ENCODE assay signal across 27 cellular contexts in the genomic region with DNA sequence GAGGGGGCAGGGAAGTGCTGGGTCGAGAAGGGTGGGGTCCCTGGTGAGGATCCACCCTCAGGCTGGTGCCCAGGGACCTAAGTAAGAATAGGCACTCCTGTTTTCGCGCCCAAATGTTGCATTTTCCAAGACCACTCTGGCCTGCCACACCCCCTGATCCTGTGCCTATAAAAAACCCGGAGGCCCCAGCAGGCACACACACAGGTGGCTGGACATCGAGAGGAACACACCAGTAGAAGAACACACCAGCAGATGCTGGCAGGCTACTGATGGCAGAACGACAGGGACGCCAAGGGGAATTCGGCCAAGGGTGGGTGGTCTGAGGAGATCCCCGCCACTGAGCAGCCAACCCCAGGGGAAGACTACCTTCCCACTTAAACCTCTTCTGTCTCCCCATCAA.
A peak's percentile ranks its signal among the peaks of the same experiment; 100 is the strongest.
DNase-seq lines count a peak whose midpoint lies in the region; ATAC-seq, FAIRE-seq and TF ChIP-seq lines count a peak whose summit lies in the region.
"Had no signal": no experiment of that assay in that cellular context is flagged by ENCODE, and none has a peak within 500 bp of the region (broad histone marks: within the 10 kb centered on the region; RNA-seq: fewer than 3 reads in every experiment).

No MANE protein-coding gene starts in this region.

- H3K4me1 ChIP-seq in kidney (ENCODE audit: control insufficient read depth in 1 of 2, insufficient read depth in 1 of 2, low read depth in 1 of 2, low read length in 2 of 2) (no peaks in the 10 kb centered on the region), ovary (ENCODE audit: insufficient read depth) (no peaks in the 10 kb centered on the region)
- H3K4me1 ChIP-seq: prostate gland, SJSA1, transverse colon had no signal

- ATAC-seq in GM18907 (IDR thresholded peaks at IDR 0.05; ENCODE audit: unreplicated experiment) = no peak
- ATAC-seq: CD8-positive, alpha-beta T cell; GM12878 had no signal

- TF ChIP-seq CTCF in kidney (IDR thresholded peaks at IDR 0.05; ENCODE audit: borderline replicate concordance, extremely low read depth, insufficient read depth) (no peak), ovary (IDR thresholded peaks at IDR 0.05) (no peak)

- TF ChIP-seq POLR2A in ovary (IDR thresholded peaks at IDR 0.05) = no peak

- intact Hi-C loops in kidney (cut with DNase I) (no loop called here), ovary (cut with DNase I) (no loop called here)

- DNase-seq in DMS53 (lab: John Stamatoyannopoulos, UW) (peak; percentile 74), NCI-H2029 (lab: John Stamatoyannopoulos, UW) (peak; percentile 73), RPMI8226 (peak; percentile 37), kidney (peak; percentile 36), HK-2 (ENCODE audit: unreplicated experiment) (no peak), ovary (no peak), A172 (ENCODE audit: low spot score) (no peak)
- DNase-seq: ACHN; activated CD4-positive, alpha-beta T cell treated with anti-CD3 and anti-CD28 coated beads for 48 hours; activated CD8-positive, alpha-beta memory T cell treated with anti-CD3 and anti-CD28 coated beads for 24 hours; activated T-cell treated with anti-CD3 and anti-CD28 coated beads for 4 hours; CD8-positive, alpha-beta T cell; IMR-90; NCI-H1092; NCI-H187; stimulated activated CD4-positive, alpha-beta T cell treated with anti-CD3 and anti-CD28 coated beads, Interleukin-4, amount 100 ng/mL, for 24 hours; T1000; transverse colon; WERI-Rb-1 had no signal

- H3K4me3 ChIP-seq in kidney (ENCODE audit: low read length in 2 of 2) (no peak overlapping the region), ovary (no peak overlapping the region)
- H3K4me3 ChIP-seq: GM12878, prostate gland, SJSA1, transverse colon had no signal

- 77 to 87% (median 81%) methylated on average over 9 of the region's 9 CpGs for WGBS in ovary, 3 donors

- no peak overlapping the region for H3K9ac ChIP-seq in kidney (ENCODE audit: low read length in 2 of 2)

- H3K27ac ChIP-seq in kidney (ENCODE audit: low read depth in 2 of 2, low read length in 2 of 2) = no peak overlapping the region
- no peak overlapping the region for H3K27ac ChIP-seq in ovary
- H3K27ac ChIP-seq: neutrophil, prostate gland, SJSA1, transverse colon, WERI-Rb-1 had no signal

- no peaks in the 10 kb centered on the region for H3K9me3 ChIP-seq in kidney (ENCODE audit: control insufficient read depth in 1 of 2, low read length in 2 of 2)
- H3K9me3 ChIP-seq in ovary = no peaks in the 10 kb centered on the region
- H3K9me3 ChIP-seq: neutrophil, prostate gland, SJSA1, transverse colon had no signal

- FAIRE-seq in kidney (lab: Jason Lieb, UNC) = no peak
- FAIRE-seq: bronchial epithelial cell, endothelial cell of umbilical vein, frontal cortex, GM12878 had no signal

- no peak for TF ChIP-seq EP300 in ovary (IDR thresholded peaks at IDR 0.05)

- no peaks in the 10 kb centered on the region for H3K27me3 ChIP-seq in ovary
- H3K27me3 ChIP-seq: neutrophil, SJSA1, transverse colon had no signal

- H3K36me3 ChIP-seq in kidney (ENCODE audit: control insufficient read depth in 1 of 2, insufficient read depth in 2 of 2, low read length in 2 of 2) (no peaks in the 10 kb centered on the region), ovary (no peaks in the 10 kb centered on the region)
- H3K36me3 ChIP-seq: neutrophil, prostate gland, SJSA1, transverse colon, WERI-Rb-1 had no signal

Comparison
In these comparisons a context has a peak if more than half of its experiments do, and no peak if none do; other contexts are left out.
1. DNase-seq: peak in DMS53 (single experiment), NCI-H2029 (single experiment), RPMI8226 (single experiment) and kidney (single experiment); none in HK-2 (single experiment), ovary (0 of 5) and A172 (single experiment).